22 cellular contexts compared by ENCODE assay signal in genomic region chr14:99333841-99334240, GRCh38.
"Had no signal": no experiment of that assay in that cellular context is flagged by ENCODE, and none has a peak within 500 bp of the region (broad histone marks: within the 10 kb centered on the region; RNA-seq: fewer than 3 reads in every experiment).

No MANE protein-coding gene starts in this region.

- H3K27me3 ChIP-seq: cardiac muscle cell, uterus had no signal

- DNase-seq: activated CD4-positive, alpha-beta T cell treated with anti-CD3 and anti-CD28 coated beads, Interleukin-2, amount 10 ng/mL, durations not matched to agents 24 days and 14 days; activated CD4-positive, CD25-positive, alpha-beta regulatory T cell; activated CD8-positive, alpha-beta T cell treated with anti-CD3 and anti-CD28 coated beads for 36 hours; activated naive CD4-positive, alpha-beta T cell; activated naive CD8-positive, alpha-beta T cell treated with anti-CD3 and anti-CD28 coated beads for 36 hours; activated T-cell treated with anti-CD3 and anti-CD28 coated beads, Interleukin-2, amount 50 U/mL, for 1 hour; amniotic stem cell; dorsolateral prefrontal cortex; foreskin fibroblast; hypothalamus; left lung; mesenchymal stem cell; natural killer cell; retina; T-helper 1 cell; T1000; transverse colon; uterus had no signal

- H3K27ac Mint-ChIP-seq: activated CD4-positive, alpha-beta T cell treated with anti-CD3 and anti-CD28 coated beads, Interleukin-2, amount 10 ng/mL, durations not matched to agents 24 days and 14 days; activated CD8-positive, alpha-beta T cell treated with anti-CD3 and anti-CD28 coated beads for 36 hours; activated naive CD8-positive, alpha-beta T cell treated with anti-CD3 and anti-CD28 coated beads for 36 hours; activated T-helper 17 cell treated with anti-CD3 and anti-CD28 coated beads, Interleukin-2, amount 50 U/mL, for 72 hours; natural killer cell; stimulated activated naive CD8-positive, alpha-beta T cell treated with anti-CD3 and anti-CD28 coated beads, Interleukin-15, Interleukin-2, amounts not matched to agents 100 ng/mL and 50 ng/mL, for 24 hours had no signal

- H3K36me3 ChIP-seq: cardiac muscle cell, left lung, transverse colon, uterus had no signal

- H3K4me1 Mint-ChIP-seq: activated CD4-positive, alpha-beta T cell treated with anti-CD3 and anti-CD28 coated beads, Interleukin-2, amount 10 ng/mL, durations not matched to agents 24 days and 14 days; activated naive CD8-positive, alpha-beta T cell treated with anti-CD3 and anti-CD28 coated beads for 36 hours; activated T-helper 17 cell treated with anti-CD3 and anti-CD28 coated beads, Interleukin-2, amount 50 U/mL, for 72 hours had no signal

- H3K4me1 ChIP-seq: left lung, transverse colon, uterus had no signal

- H3K9me3 ChIP-seq: left lung, transverse colon, uterus had no signal

- H3K4me3 Mint-ChIP-seq: activated CD4-positive, alpha-beta T cell treated with anti-CD3 and anti-CD28 coated beads, Interleukin-2, amount 10 ng/mL, durations not matched to agents 24 days and 14 days; activated CD8-positive, alpha-beta T cell treated with anti-CD3 and anti-CD28 coated beads for 36 hours; activated naive CD8-positive, alpha-beta T cell treated with anti-CD3 and anti-CD28 coated beads for 36 hours; activated T-helper 17 cell treated with anti-CD3 and anti-CD28 coated beads, Interleukin-2, amount 50 U/mL, for 72 hours; natural killer cell; stimulated activated naive CD8-positive, alpha-beta T cell treated with anti-CD3 and anti-CD28 coated beads, Interleukin-15, Interleukin-2, amounts not matched to agents 100 ng/mL and 50 ng/mL, for 24 hours had no signal

- H3K27ac ChIP-seq: cardiac muscle cell, dorsolateral prefrontal cortex, epithelial cell of prostate, left lung, transverse colon, uterus had no signal

- H3K36me3 Mint-ChIP-seq: activated naive CD8-positive, alpha-beta T cell treated with anti-CD3 and anti-CD28 coated beads for 36 hours; natural killer cell had no signal

- H3K4me3 ChIP-seq: cardiac muscle cell, dorsolateral prefrontal cortex, left lung, transverse colon, uterus had no signal

- H3K9me3 Mint-ChIP-seq: activated CD4-positive, alpha-beta T cell treated with anti-CD3 and anti-CD28 coated beads, Interleukin-2, amount 10 ng/mL, durations not matched to agents 24 days and 14 days; activated CD8-positive, alpha-beta T cell treated with anti-CD3 and anti-CD28 coated beads for 36 hours; activated naive CD8-positive, alpha-beta T cell treated with anti-CD3 and anti-CD28 coated beads for 36 hours; activated T-helper 17 cell treated with anti-CD3 and anti-CD28 coated beads, Interleukin-2, amount 50 U/mL, for 72 hours; natural killer cell; stimulated activated naive CD8-positive, alpha-beta T cell treated with anti-CD3 and anti-CD28 coated beads, Interleukin-15, Interleukin-2, amounts not matched to agents 100 ng/mL and 50 ng/mL, for 24 hours had no signal
